Comparison of ENCODE assay signal across 9 cellular contexts in genomic region chr5:126998201-126998631, GRCh38. TPM values are rescaled to one million over a fixed set of nuclear protein-coding genes. Genes with fewer than 3 reads are reported as not detected.
DNase-seq lines count a peak whose midpoint lies in the region; ATAC-seq lines count a peak whose summit lies in the region.
"Had no signal": no experiment of that assay in that cellular context is flagged by ENCODE, and none has a peak within 500 bp of the region (broad histone marks: within the 10 kb centered on the region; RNA-seq: fewer than 3 reads in every experiment).

No MANE protein-coding gene starts in this region.

- H3K4me3 Mint-ChIP-seq in activated CD4-positive, alpha-beta T cell treated with anti-CD3 and anti-CD28 coated beads for 36 hours: no peak overlapping the region

- H3K4me1 Mint-ChIP-seq in activated CD4-positive, alpha-beta T cell treated with anti-CD3 and anti-CD28 coated beads for 36 hours: peaks cover 17% of the 10 kb centered on the region

- CTCF ChIA-PET in activated CD4-positive, alpha-beta T cell treated with anti-CD3 and anti-CD28 coated beads for 36 hours (lab: Charles Lee): no interaction called here

- ATAC-seq in GM18511 (IDR thresholded peaks at IDR 0.05; ENCODE audit: unreplicated experiment) (peak; percentile 85), HG02588 (IDR thresholded peaks at IDR 0.05; ENCODE audit: unreplicated experiment) (peak; percentile 60)
- no peak for ATAC-seq in activated CD4-positive, alpha-beta T cell treated with anti-CD3 and anti-CD28 coated beads for 36 hours

- intact Hi-C loops in activated CD4-positive, alpha-beta T cell treated with anti-CD3 and anti-CD28 coated beads for 36 hours (cut with DNase I, micrococcal nuclease): no loop called here

- no peaks in the 10 kb centered on the region for H3K27me3 Mint-ChIP-seq in activated CD4-positive, alpha-beta T cell treated with anti-CD3 and anti-CD28 coated beads for 36 hours

- H3K27ac Mint-ChIP-seq in activated CD4-positive, alpha-beta T cell treated with anti-CD3 and anti-CD28 coated beads for 36 hours: no peak overlapping the region

- POLR2A ChIA-PET in activated CD4-positive, alpha-beta T cell treated with anti-CD3 and anti-CD28 coated beads for 36 hours (lab: Charles Lee): no interaction called here

- no peaks in the 10 kb centered on the region for H3K36me3 Mint-ChIP-seq in activated CD4-positive, alpha-beta T cell treated with anti-CD3 and anti-CD28 coated beads for 36 hours (ENCODE audit: low read depth)

- no peaks in the 10 kb centered on the region for H3K9me3 Mint-ChIP-seq in activated CD4-positive, alpha-beta T cell treated with anti-CD3 and anti-CD28 coated beads for 36 hours (ENCODE audit: low read depth)

- DNase-seq in NCI-H774 (lab: John Stamatoyannopoulos, UW): peak; percentile 33
- DNase-seq in myocyte (ENCODE audit: low read depth): peak; percentile 87
- no peak for DNase-seq in activated CD4-positive, alpha-beta T cell treated with anti-CD3 and anti-CD28 coated beads for 36 hours
- DNase-seq in iPS-NIHi11 (ENCODE audit: low spot score): no peak
- no peak for DNase-seq in NCI-H526 treated with DMSO at 0.1 percent for 48 hours (lab: John Stamatoyannopoulos, UW)
- DNase-seq in superior temporal gyrus (ENCODE audit: extremely low spot score): no peak
- DNase-seq: activated CD4-positive, alpha-beta T cell treated with anti-CD3 and anti-CD28 coated beads for 1 hour had no signal

RNA-seq across cellular contexts. Expression of gene MARCHF3, which starts 32.1 kb away (rescaled TPM):
- total RNA-seq in myocyte: 5.5 and 12.6 TPM in 2 replicates
- polyA plus RNA-seq in myocyte (2012): 7.9 TPM
- 1 to 10 TPM; 3.6 to 4.2 TPM for total RNA-seq in activated CD4-positive, alpha-beta T cell treated with anti-CD3 and anti-CD28 coated beads for 36 hours

Comparison
In these comparisons a context has a peak if more than half of its experiments do, and no peak if none do; other contexts are left out.
1. DNase-seq: peak in NCI-H774 (single experiment) and myocyte (single experiment); none in activated CD4-positive, alpha-beta T cell treated with anti-CD3 and anti-CD28 coated beads for 36 hours (single experiment), iPS-NIHi11 (single experiment), NCI-H526 treated with DMSO at 0.1 percent for 48 hours (single experiment) and superior temporal gyrus (single experiment).